Comparison of ENCODE assay signal across 10 cellular contexts in genomic region chr17:39607851-39608130, GRCh38. TPM values are rescaled to one million over a fixed set of nuclear protein-coding genes. Genes with fewer than 3 reads are reported as not detected.
DNase-seq lines count a peak whose midpoint lies in the region; ATAC-seq and TF ChIP-seq lines count a peak whose summit lies in the region.
"Had no signal": no experiment of that assay in that cellular context is flagged by ENCODE, and none has a peak within 500 bp of the region (broad histone marks: within the 10 kb centered on the region; RNA-seq: fewer than 3 reads in every experiment).

NEUROD2 (minus strand) TSS chr17:39607920; CDS start chr17:39606599, 1,321 bp downstream.

- H3K36me3 ChIP-seq in left ventricle myocardium inferior, result no peaks in the 10 kb centered on the region
- no peaks in the 10 kb centered on the region for H3K36me3 ChIP-seq in vagina

- no peak within 1 kb of the TSS for H3K27ac Mint-ChIP-seq in activated naive CD8-positive, alpha-beta T cell treated with anti-CD3 and anti-CD28 coated beads, Interleukin-2, amount 10 ng/mL, durations not matched to agents 7 days and 5 days
- peak within 1 kb of the TSS; percentile 58 for H3K27ac Mint-ChIP-seq in memory B cell
- H3K27ac Mint-ChIP-seq: activated CD8-positive, alpha-beta T cell treated with anti-CD3 and anti-CD28 coated beads for 36 hours had no signal

- H3K9me3 ChIP-seq in left ventricle myocardium inferior (replicated peaks) (no peaks in the 10 kb centered on the region), vagina (no peaks in the 10 kb centered on the region)

- no peak for DNase-seq in left ventricle myocardium inferior
- no peak for DNase-seq in Right ventricle myocardium inferior (ENCODE audit: missing footprints)
- DNase-seq in activated naive CD8-positive, alpha-beta T cell treated with anti-CD3 and anti-CD28 coated beads, Interleukin-2, amount 10 ng/mL, durations not matched to agents 7 days and 5 days, result peak; percentile 23
- DNase-seq in memory B cell (ENCODE audit: low spot score in 2 of 2), result no peak
- DNase-seq in vagina (ENCODE audit: extremely low spot score in 2 of 2), result no peak
- DNase-seq in effector CD4-positive, alpha-beta T cell, result no peak
- DNase-seq in NCI-H774 (lab: John Stamatoyannopoulos, UW), result no peak
- DNase-seq: activated CD8-positive, alpha-beta T cell treated with anti-CD3 and anti-CD28 coated beads for 36 hours; naive thymus-derived CD4-positive, alpha-beta T cell had no signal

- H3K4me3 ChIP-seq in left ventricle myocardium inferior (peak within 1 kb of the TSS; percentile 51), vagina (peak within 1 kb of the TSS; percentile 9 to 18)

- H3K27ac ChIP-seq in left ventricle myocardium inferior (replicated peaks), result no peak within 1 kb of the TSS
- H3K27ac ChIP-seq in vagina, result no peak within 1 kb of the TSS

- peak within 1 kb of the TSS; percentile 42 for H3K4me3 Mint-ChIP-seq in activated naive CD8-positive, alpha-beta T cell treated with anti-CD3 and anti-CD28 coated beads, Interleukin-2, amount 10 ng/mL, durations not matched to agents 7 days and 5 days
- H3K4me3 Mint-ChIP-seq in memory B cell, result peak within 1 kb of the TSS; percentile 70
- H3K4me3 Mint-ChIP-seq: activated CD8-positive, alpha-beta T cell treated with anti-CD3 and anti-CD28 coated beads for 36 hours had no signal

- no peaks in the 10 kb centered on the region for H3K36me3 Mint-ChIP-seq in activated naive CD8-positive, alpha-beta T cell treated with anti-CD3 and anti-CD28 coated beads, Interleukin-2, amount 10 ng/mL, durations not matched to agents 7 days and 5 days
- H3K36me3 Mint-ChIP-seq in memory B cell, result no peaks in the 10 kb centered on the region
- H3K36me3 Mint-ChIP-seq: naive thymus-derived CD4-positive, alpha-beta T cell had no signal

- H3K9me3 Mint-ChIP-seq in activated naive CD8-positive, alpha-beta T cell treated with anti-CD3 and anti-CD28 coated beads, Interleukin-2, amount 10 ng/mL, durations not matched to agents 7 days and 5 days, result no peaks in the 10 kb centered on the region
- H3K9me3 Mint-ChIP-seq in memory B cell, result no peaks in the 10 kb centered on the region
- H3K9me3 Mint-ChIP-seq: activated CD8-positive, alpha-beta T cell treated with anti-CD3 and anti-CD28 coated beads for 36 hours had no signal

- TF ChIP-seq CTCF in left ventricle myocardium inferior (IDR thresholded peaks at IDR 0.05; ENCODE audit: borderline replicate concordance), result no peak
- no peak for TF ChIP-seq CTCF in vagina (IDR thresholded peaks at IDR 0.05)

- intact Hi-C loops in left ventricle myocardium inferior (cut with micrococcal nuclease) (no loop called here), Right ventricle myocardium inferior (cut with DNase I) (no loop called here), vagina (cut with DNase I) (no loop called here)

- peaks cover 41% of the 10 kb centered on the region for H3K4me1 ChIP-seq in left ventricle myocardium inferior
- peaks cover 34% of the 10 kb centered on the region for H3K4me1 ChIP-seq in vagina

- POLR2A ChIA-PET in activated naive CD8-positive, alpha-beta T cell treated with anti-CD3 and anti-CD28 coated beads, Interleukin-2, amount 10 ng/mL, durations not matched to agents 7 days and 5 days (lab: Charles Lee), result no interaction called here

- ATAC-seq in Right ventricle myocardium inferior (no peak), memory B cell (ENCODE audit: low read depth) (peak; percentile 42), GM21619 (IDR thresholded peaks at IDR 0.05; ENCODE audit: unreplicated experiment) (no peak)
- ATAC-seq in activated naive CD8-positive, alpha-beta T cell treated with anti-CD3 and anti-CD28 coated beads, Interleukin-2, amount 10 ng/mL, durations not matched to agents 7 days and 5 days (ENCODE audit: low read depth), result no peak
- ATAC-seq: activated CD8-positive, alpha-beta T cell treated with anti-CD3 and anti-CD28 coated beads for 36 hours; naive thymus-derived CD4-positive, alpha-beta T cell had no signal

- H3K27me3 ChIP-seq in left ventricle myocardium inferior (ENCODE audit: low read depth), result peaks cover 100% of the 10 kb centered on the region
- peaks cover 36% of the 10 kb centered on the region for H3K27me3 ChIP-seq in vagina

- peaks cover 14% of the 10 kb centered on the region for H3K4me1 Mint-ChIP-seq in activated naive CD8-positive, alpha-beta T cell treated with anti-CD3 and anti-CD28 coated beads, Interleukin-2, amount 10 ng/mL, durations not matched to agents 7 days and 5 days
- peaks cover 22% of the 10 kb centered on the region for H3K4me1 Mint-ChIP-seq in memory B cell

- TF ChIP-seq POLR2A in vagina (IDR thresholded peaks at IDR 0.05), result no peak

- peaks cover 54% of the 10 kb centered on the region for H3K27me3 Mint-ChIP-seq in activated naive CD8-positive, alpha-beta T cell treated with anti-CD3 and anti-CD28 coated beads, Interleukin-2, amount 10 ng/mL, durations not matched to agents 7 days and 5 days
- peaks cover 27% of the 10 kb centered on the region for H3K27me3 Mint-ChIP-seq in memory B cell

RNA-seq across cellular contexts. Expression of gene NEUROD2, which starts in this region (rescaled TPM):
- total RNA-seq in left ventricle myocardium inferior (not detected), Right ventricle myocardium inferior (not detected), vagina (not detected)
- total RNA-seq in activated naive CD8-positive, alpha-beta T cell treated with anti-CD3 and anti-CD28 coated beads, Interleukin-2, amount 10 ng/mL, durations not matched to agents 7 days and 5 days, result not detected
- total RNA-seq: activated CD8-positive, alpha-beta T cell treated with anti-CD3 and anti-CD28 coated beads for 36 hours; naive thymus-derived CD4-positive, alpha-beta T cell had no signal

Comparison
In these comparisons a context has a peak if more than half of its experiments do, and no peak if none do; other contexts are left out.
1. Peak in DNase-seq in activated naive CD8-positive, alpha-beta T cell treated with anti-CD3 and anti-CD28 coated beads, Interleukin-2, amount 10 ng/mL, durations not matched to agents 7 days and 5 days; RNA of the gene not detected or under 1 TPM.